8 cellular contexts compared by ENCODE assay signal in genomic region chr6:30877419-30878262, GRCh38. TPM values are rescaled to one million over a fixed set of nuclear protein-coding genes. Genes with fewer than 3 reads are reported as not detected.
DNase-seq lines count a peak whose midpoint lies in the region; ATAC-seq, FAIRE-seq and TF ChIP-seq lines count a peak whose summit lies in the region.

No MANE protein-coding gene starts in this region.

- H3K27ac Mint-ChIP-seq in activated T-helper 1 cell treated with anti-CD3 and anti-CD28 coated beads, Interleukin-12 subunit alpha, Interleukin-12 subunit beta, Interleukin-2, Interleukin-4 antibody, amounts not matched to agents 30 ng/mL and 10 ng/mL and 1 ng/mL, durations not matched to agents 14 hours and 24 hours and 36 hours: peak overlapping the region; percentile 75
- H3K27ac Mint-ChIP-seq in nephron: peak overlapping the region; percentile 61 to 87 (median 86)
- no peak overlapping the region for H3K27ac Mint-ChIP-seq in stimulated activated naive B cell treated with anti-CD40 and anti-IgM and Interleukin-4, amounts not matched to agents 10 μg/mL and 1 μg/mL and 100 μg/mL, for 72 hours

- peak overlapping the region; percentile 75 for H3K27ac ChIP-seq in fibroblast of lung (ENCODE audit: insufficient read depth, low read length)

- peaks cover 8% of the 10 kb centered on the region for H3K36me3 Mint-ChIP-seq in activated T-helper 1 cell treated with anti-CD3 and anti-CD28 coated beads, Interleukin-12 subunit alpha, Interleukin-12 subunit beta, Interleukin-2, Interleukin-4 antibody, amounts not matched to agents 30 ng/mL and 10 ng/mL and 1 ng/mL, durations not matched to agents 14 hours and 24 hours and 36 hours (ENCODE audit: low read depth)
- H3K36me3 Mint-ChIP-seq in nephron (ENCODE audit: low read depth): peaks cover 7% of the 10 kb centered on the region
- no peaks in the 10 kb centered on the region for H3K36me3 Mint-ChIP-seq in stimulated activated naive B cell treated with anti-CD40 and anti-IgM and Interleukin-4, amounts not matched to agents 10 μg/mL and 1 μg/mL and 100 μg/mL, for 72 hours

- TF ChIP-seq CTCF in fibroblast of lung (conservative IDR thresholded peaks at IDR 0.05 in 1 of 2, IDR thresholded peaks at IDR 0.05 in 1 of 2; ENCODE audit: low read depth in 1 of 2, low read length in 2 of 2) (peak; percentile 88 to 90), nephron (IDR thresholded peaks at IDR 0.05; ENCODE audit: unreplicated experiment in 3 of 3) (peak; percentile 85 to 89 (median 88))

- intact Hi-C loops in activated T-helper 1 cell treated with anti-CD3 and anti-CD28 coated beads, Interleukin-12 subunit alpha, Interleukin-12 subunit beta, Interleukin-2, Interleukin-4 antibody, amounts not matched to agents 30 ng/mL and 10 ng/mL and 1 ng/mL, durations not matched to agents 14 hours and 24 hours and 36 hours (cut with micrococcal nuclease): loop anchor here (1.0 kb wide), 7 partner anchors 49 to 202 kb away; partner anchors contain the start of gene IER3

- H3K4me1 ChIP-seq in fibroblast of lung (ENCODE audit: control insufficient read depth, extremely low read depth, insufficient read depth, low read length): peaks cover 13% of the 10 kb centered on the region

- no peaks in the 10 kb centered on the region for H4K20me1 ChIP-seq in fibroblast of lung (ENCODE audit: control insufficient read depth, extremely low read depth, insufficient read depth, low read length)

- peaks cover 8% of the 10 kb centered on the region for H3K9me3 Mint-ChIP-seq in activated T-helper 1 cell treated with anti-CD3 and anti-CD28 coated beads, Interleukin-12 subunit alpha, Interleukin-12 subunit beta, Interleukin-2, Interleukin-4 antibody, amounts not matched to agents 30 ng/mL and 10 ng/mL and 1 ng/mL, durations not matched to agents 14 hours and 24 hours and 36 hours
- peaks cover 9% of the 10 kb centered on the region for H3K9me3 Mint-ChIP-seq in nephron
- H3K9me3 Mint-ChIP-seq in stimulated activated naive B cell treated with anti-CD40 and anti-IgM and Interleukin-4, amounts not matched to agents 10 μg/mL and 1 μg/mL and 100 μg/mL, for 72 hours: no peaks in the 10 kb centered on the region

- peak overlapping the region; percentile 43 for H3K4me3 Mint-ChIP-seq in activated T-helper 1 cell treated with anti-CD3 and anti-CD28 coated beads, Interleukin-12 subunit alpha, Interleukin-12 subunit beta, Interleukin-2, Interleukin-4 antibody, amounts not matched to agents 30 ng/mL and 10 ng/mL and 1 ng/mL, durations not matched to agents 14 hours and 24 hours and 36 hours
- peak overlapping the region; percentile 33 to 59 (median 38) for H3K4me3 Mint-ChIP-seq in nephron
- H3K4me3 Mint-ChIP-seq in stimulated activated naive B cell treated with anti-CD40 and anti-IgM and Interleukin-4, amounts not matched to agents 10 μg/mL and 1 μg/mL and 100 μg/mL, for 72 hours: peak overlapping the region; percentile 60 to 80

- no peaks in the 10 kb centered on the region for H3K27me3 ChIP-seq in fibroblast of lung (ENCODE audit: control insufficient read depth, insufficient read depth, low read length)

- H2AFZ ChIP-seq in fibroblast of lung (ENCODE audit: low read length): peak overlapping the region; percentile 80

- ATAC-seq in stimulated activated naive B cell treated with anti-CD40 and anti-IgM and Interleukin-4, amounts not matched to agents 10 μg/mL and 1 μg/mL and 100 μg/mL, for 72 hours (replicated peaks): peak; percentile 84
- no peak for ATAC-seq in HG03521 (IDR thresholded peaks at IDR 0.05; ENCODE audit: unreplicated experiment)

- FAIRE-seq in RCC 7860 (lab: Jason Lieb, UNC): no peak

- H3K9ac ChIP-seq in fibroblast of lung (ENCODE audit: insufficient read depth, low read length): no peak overlapping the region

- peak overlapping the region; percentile 85 for H3K4me2 ChIP-seq in fibroblast of lung (ENCODE audit: extremely low read depth, insufficient read depth, low read length)

- DNase-seq in DMS53 treated with DMSO at 0.1 percent for 48 hours (lab: John Stamatoyannopoulos, UW; ENCODE audit: unreplicated experiment): peak; percentile 71
- DNase-seq in Jurkat, Clone E6-1 (ENCODE audit: low read depth, low spot score): peak; percentile 69
- peak; percentile 70 for DNase-seq in RCC 7860 (ENCODE audit: low spot score)
- peak; percentile 60 for DNase-seq in activated T-helper 1 cell treated with anti-CD3 and anti-CD28 coated beads, Interleukin-12 subunit alpha, Interleukin-12 subunit beta, Interleukin-2, Interleukin-4 antibody, amounts not matched to agents 30 ng/mL and 10 ng/mL and 1 ng/mL, durations not matched to agents 14 hours and 24 hours and 36 hours (ENCODE audit: low spot score)
- DNase-seq in fibroblast of lung (ENCODE audit: low read depth in 2 of 2): peak; percentile 83 to 93
- peak; percentile 48 for DNase-seq in stimulated activated naive B cell treated with anti-CD40 and anti-IgM and Interleukin-4, amounts not matched to agents 10 μg/mL and 1 μg/mL and 100 μg/mL, for 72 hours

- H3K27me3 Mint-ChIP-seq in activated T-helper 1 cell treated with anti-CD3 and anti-CD28 coated beads, Interleukin-12 subunit alpha, Interleukin-12 subunit beta, Interleukin-2, Interleukin-4 antibody, amounts not matched to agents 30 ng/mL and 10 ng/mL and 1 ng/mL, durations not matched to agents 14 hours and 24 hours and 36 hours (ENCODE audit: insufficient read depth): peaks cover 3% of the 10 kb centered on the region
- H3K27me3 Mint-ChIP-seq in nephron (ENCODE audit: low read depth): no peaks in the 10 kb centered on the region
- no peaks in the 10 kb centered on the region for H3K27me3 Mint-ChIP-seq in stimulated activated naive B cell treated with anti-CD40 and anti-IgM and Interleukin-4, amounts not matched to agents 10 μg/mL and 1 μg/mL and 100 μg/mL, for 72 hours

- no peaks in the 10 kb centered on the region for H3K9me3 ChIP-seq in fibroblast of lung (ENCODE audit: control insufficient read depth, insufficient read depth, low read depth, low read length)

- H3K4me1 Mint-ChIP-seq in activated T-helper 1 cell treated with anti-CD3 and anti-CD28 coated beads, Interleukin-12 subunit alpha, Interleukin-12 subunit beta, Interleukin-2, Interleukin-4 antibody, amounts not matched to agents 30 ng/mL and 10 ng/mL and 1 ng/mL, durations not matched to agents 14 hours and 24 hours and 36 hours (ENCODE audit: low read depth): peaks cover 43% of the 10 kb centered on the region
- peaks cover 63% of the 10 kb centered on the region for H3K4me1 Mint-ChIP-seq in nephron
- H3K4me1 Mint-ChIP-seq in stimulated activated naive B cell treated with anti-CD40 and anti-IgM and Interleukin-4, amounts not matched to agents 10 μg/mL and 1 μg/mL and 100 μg/mL, for 72 hours: peaks cover 33 to 61% of the 10 kb centered on the region in 2 donors

- H3K36me3 ChIP-seq in fibroblast of lung (ENCODE audit: control insufficient read depth, insufficient read depth, low read length): no peaks in the 10 kb centered on the region

- H3K79me2 ChIP-seq in fibroblast of lung (ENCODE audit: control insufficient read depth, insufficient read depth, low read length): no peaks in the 10 kb centered on the region

- H3K4me3 ChIP-seq in Jurkat, Clone E6-1 (ENCODE audit: low read length): peak overlapping the region; percentile 39
- H3K4me3 ChIP-seq in fibroblast of lung (replicated peaks in 1 of 4; ENCODE audit: control extremely low read depth in 1 of 4, insufficient read depth in 1 of 4, low read depth in 3 of 4, low read length in 4 of 4): peak overlapping the region; percentile 13 to 45 (median 22)

RNA-seq across cellular contexts. Expression of gene DDR1, which starts 6.7 kb away (rescaled TPM):
- 12.3 TPM for polyA plus RNA-seq in Jurkat, Clone E6-1 (2012; ENCODE audit: insufficient read depth, insufficient read length)
- 21.4 and 24.8 TPM in 2 replicates for total RNA-seq in activated T-helper 1 cell treated with anti-CD3 and anti-CD28 coated beads, Interleukin-12 subunit alpha, Interleukin-12 subunit beta, Interleukin-2, Interleukin-4 antibody, amounts not matched to agents 30 ng/mL and 10 ng/mL and 1 ng/mL, durations not matched to agents 14 hours and 24 hours and 36 hours
- 16.7 and 17.5 TPM in 2 replicates for total RNA-seq in fibroblast of lung
- 6.2 and 10.9 TPM in 2 replicates for polyA plus RNA-seq in fibroblast of lung
- polyA plus RNA-seq in fibroblast of lung (2012): 10.7 and 18.4 TPM in 2 replicates
- 14.7 and 61.1 TPM in 2 replicates for polyA minus RNA-seq in fibroblast of lung (ENCODE audit: low replicate concordance)

RNA-seq across cellular contexts. Expression of gene GTF2H4, which starts 30.4 kb away (rescaled TPM):
- polyA plus RNA-seq in Jurkat, Clone E6-1 (2012; ENCODE audit: insufficient read depth, insufficient read length): 71.0 TPM
- total RNA-seq in activated T-helper 1 cell treated with anti-CD3 and anti-CD28 coated beads, Interleukin-12 subunit alpha, Interleukin-12 subunit beta, Interleukin-2, Interleukin-4 antibody, amounts not matched to agents 30 ng/mL and 10 ng/mL and 1 ng/mL, durations not matched to agents 14 hours and 24 hours and 36 hours: 65.3 and 71.3 TPM in 2 replicates
- total RNA-seq in fibroblast of lung: 8.7 and 12.2 TPM in 2 replicates
- polyA plus RNA-seq in fibroblast of lung: 15.3 and 25.3 TPM in 2 replicates
- 11.9 and 19.3 TPM in 2 replicates for polyA plus RNA-seq in fibroblast of lung (2012)
- 20.4 and 21.8 TPM in 2 replicates for polyA minus RNA-seq in fibroblast of lung (ENCODE audit: low replicate concordance)

RNA-seq across cellular contexts. Expression of gene VARS2, which starts 36.4 kb away (rescaled TPM):
- polyA plus RNA-seq in Jurkat, Clone E6-1 (2012; ENCODE audit: insufficient read depth, insufficient read length): 70.9 TPM
- 74.0 and 76.0 TPM in 2 replicates for total RNA-seq in activated T-helper 1 cell treated with anti-CD3 and anti-CD28 coated beads, Interleukin-12 subunit alpha, Interleukin-12 subunit beta, Interleukin-2, Interleukin-4 antibody, amounts not matched to agents 30 ng/mL and 10 ng/mL and 1 ng/mL, durations not matched to agents 14 hours and 24 hours and 36 hours
- 13.1 and 20.5 TPM in 2 replicates for total RNA-seq in fibroblast of lung
- 6.8 and 11.4 TPM in 2 replicates for polyA plus RNA-seq in fibroblast of lung
- polyA plus RNA-seq in fibroblast of lung (2012): 8.9 and 18.5 TPM in 2 replicates
- 10.8 and 31.9 TPM in 2 replicates for polyA minus RNA-seq in fibroblast of lung (ENCODE audit: low replicate concordance)

RNA-seq across cellular contexts. Expression of gene SFTA2, which starts 54.3 kb away (rescaled TPM):
- polyA plus RNA-seq in Jurkat, Clone E6-1 (2012; ENCODE audit: insufficient read depth, insufficient read length): not detected
- not detected in 2 replicates for total RNA-seq in activated T-helper 1 cell treated with anti-CD3 and anti-CD28 coated beads, Interleukin-12 subunit alpha, Interleukin-12 subunit beta, Interleukin-2, Interleukin-4 antibody, amounts not matched to agents 30 ng/mL and 10 ng/mL and 1 ng/mL, durations not matched to agents 14 hours and 24 hours and 36 hours
- total RNA-seq in fibroblast of lung: not detected in 2 replicates
- polyA plus RNA-seq in fibroblast of lung: not detected in 2 replicates
- not detected in 2 replicates for polyA plus RNA-seq in fibroblast of lung (2012)
- polyA minus RNA-seq in fibroblast of lung (ENCODE audit: low replicate concordance): not detected in 2 replicates
